21 cellular contexts compared by ENCODE assay signal in the genomic region with DNA sequence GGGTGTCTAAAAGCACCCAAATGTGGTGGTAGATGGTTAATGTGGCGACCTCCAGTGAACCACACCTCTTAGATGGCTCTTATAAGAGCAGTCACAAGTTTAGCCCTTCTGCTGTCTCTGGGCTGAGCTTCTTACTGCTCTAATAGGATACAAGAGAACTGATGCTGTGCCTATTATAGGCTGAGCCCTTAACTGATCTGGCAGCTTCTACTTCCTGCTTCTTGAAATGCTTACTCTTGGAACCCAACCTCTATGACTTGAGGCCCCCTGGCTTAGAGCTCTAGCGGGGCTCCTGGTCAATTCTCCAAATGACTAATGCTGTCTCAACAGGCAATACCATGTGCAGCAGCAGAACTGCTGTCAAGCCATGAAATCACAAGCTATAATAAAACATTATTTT. TPM values are rescaled to one million over a fixed set of nuclear protein-coding genes. Genes with fewer than 3 reads are reported as not detected.
DNase-seq lines count a peak whose midpoint lies in the region; ATAC-seq, FAIRE-seq and TF ChIP-seq lines count a peak whose summit lies in the region.
"Had no signal": no experiment of that assay in that cellular context is flagged by ENCODE, and none has a peak within 500 bp of the region (broad histone marks: within the 10 kb centered on the region; RNA-seq: fewer than 3 reads in every experiment).

No MANE protein-coding gene starts in this region.

- H3K4me3 ChIP-seq in Loucy (ENCODE audit: low read length, poor library complexity, severe bottlenecking): no peak overlapping the region
- H3K4me3 ChIP-seq in bronchial epithelial cell (ENCODE audit: low read depth, low read length): no peak overlapping the region
- H3K4me3 ChIP-seq: heart left ventricle, SK-N-MC, tibial nerve had no signal

- no peak overlapping the region for H3K9ac ChIP-seq in Loucy (ENCODE audit: low read depth, low read length, poor library complexity, severe bottlenecking)

- no peaks in the 10 kb centered on the region for H3K9me2 ChIP-seq in Loucy (replicated peaks; ENCODE audit: low read depth, low read length)

- H3K4me2 ChIP-seq in Loucy (ENCODE audit: low read depth, low read length, poor library complexity, severe bottlenecking): no peak overlapping the region

- H3K36me3 Mint-ChIP-seq in mesothelial cell of epicardium: no peaks in the 10 kb centered on the region

- peak; percentile 34 for DNase-seq in CMK (ENCODE audit: low read depth)
- DNase-seq in bronchial epithelial cell (ENCODE audit: low read depth): peak; percentile 7
- no peak for DNase-seq in putamen (ENCODE audit: low spot score)
- DNase-seq in NCI-H2107 treated with DMSO at 0.1 percent for 48 hours (lab: John Stamatoyannopoulos, UW; ENCODE audit: unreplicated experiment): no peak
- DNase-seq in mesothelial cell of epicardium (ENCODE audit: low spot score in 2 of 2, unreplicated experiment in 2 of 2): no peak
- no peak for DNase-seq in Right ventricle myocardium superior
- DNase-seq: activated CD8-positive, alpha-beta memory T cell treated with anti-CD3 and anti-CD28 coated beads for 24 hours; amygdala; heart left ventricle; midbrain; NCI-H1105 treated with DMSO at 0.1 percent for 48 hours; occipital lobe; stimulated activated CD4-positive, alpha-beta T cell treated with anti-CD3 and anti-CD28 coated beads, Interleukin-4, amount 100 ng/mL, for 24 hours had no signal

- FAIRE-seq in bronchial epithelial cell (lab: Jason Lieb, UNC): no peak
- FAIRE-seq: D721Med, keratinocyte had no signal

- H3K36me3 ChIP-seq in Loucy (ENCODE audit: insufficient read depth, low read length) (no peaks in the 10 kb centered on the region), bronchial epithelial cell (ENCODE audit: control insufficient read depth, insufficient read depth, low read length) (no peaks in the 10 kb centered on the region)
- H3K36me3 ChIP-seq: heart left ventricle, tibial nerve had no signal

- no peak for TF ChIP-seq CTCF in Loucy (conservative IDR thresholded peaks at IDR 0.05; ENCODE audit: low read length)
- no peak for TF ChIP-seq CTCF in bronchial epithelial cell (IDR thresholded peaks at IDR 0.05; ENCODE audit: insufficient read depth, low read length, severe bottlenecking)
- no peak for TF ChIP-seq CTCF in mesothelial cell of epicardium (IDR thresholded peaks at IDR 0.05; ENCODE audit: unreplicated experiment)

- H3K4me3 Mint-ChIP-seq in mesothelial cell of epicardium: no peak overlapping the region
- H3K4me3 Mint-ChIP-seq: dendritic cell treated with granulocyte-macrophage colony-stimulating factor and Interleukin-4, amounts not matched to agents 40 ng/mL and 50 ng/mL, for 4 days had no signal

- H3K9me3 ChIP-seq in Loucy (ENCODE audit: insufficient read depth, low read depth, low read length): no peaks in the 10 kb centered on the region
- H3K9me3 ChIP-seq: heart left ventricle, tibial nerve had no signal

- H3K4me1 ChIP-seq in Loucy (ENCODE audit: insufficient read depth, low read length, poor library complexity, severe bottlenecking): no peaks in the 10 kb centered on the region
- H3K4me1 ChIP-seq: tibial nerve had no signal

- H3K9me3 Mint-ChIP-seq in mesothelial cell of epicardium: no peaks in the 10 kb centered on the region
- H3K9me3 Mint-ChIP-seq: activated T-helper 2 cell treated with anti-CD3 and anti-CD28 coated beads, Interferon-gamma antibody, Interleukin-2, Interleukin-4, amounts not matched to agents 10 μg/mL and 5 μg/mL and 100 μg/mL, durations not matched to agents 14 hours and 24 hours and 36 hours; dendritic cell treated with granulocyte-macrophage colony-stimulating factor and Interleukin-4, amounts not matched to agents 40 ng/mL and 50 ng/mL, for 4 days had no signal

- H3F3A ChIP-seq in Loucy (ENCODE audit: low read depth): no peaks in the 10 kb centered on the region

- no peak overlapping the region for H3K27ac Mint-ChIP-seq in mesothelial cell of epicardium
- H3K27ac Mint-ChIP-seq: activated T-helper 2 cell treated with anti-CD3 and anti-CD28 coated beads, Interferon-gamma antibody, Interleukin-2, Interleukin-4, amounts not matched to agents 10 μg/mL and 5 μg/mL and 100 μg/mL, durations not matched to agents 14 hours and 24 hours and 36 hours; dendritic cell treated with granulocyte-macrophage colony-stimulating factor and Interleukin-4, amounts not matched to agents 40 ng/mL and 50 ng/mL, for 4 days had no signal

- intact Hi-C loops in Right ventricle myocardium superior (cut with DNase I): no loop called here

- H3K27me3 Mint-ChIP-seq in mesothelial cell of epicardium (ENCODE audit: low read depth): no peaks in the 10 kb centered on the region

- H3K27me3 ChIP-seq in Loucy (ENCODE audit: insufficient read depth, low read length, poor library complexity, severe bottlenecking): no peaks in the 10 kb centered on the region
- no peaks in the 10 kb centered on the region for H3K27me3 ChIP-seq in bronchial epithelial cell (ENCODE audit: control insufficient read depth, insufficient read depth, low read length)
- H3K27me3 ChIP-seq: tibial nerve had no signal

- H3K79me2 ChIP-seq in Loucy (ENCODE audit: insufficient read depth, low read length): no peaks in the 10 kb centered on the region

- ATAC-seq in GM21526 (IDR thresholded peaks at IDR 0.05; ENCODE audit: low FRiP score, unreplicated experiment): peak; percentile 55
- no peak for ATAC-seq in Right ventricle myocardium superior (ENCODE audit: poor library complexity)

- peak overlapping the region; percentile 35; the same call in 1 of the 2 replicates for H2AFZ ChIP-seq in Loucy (ENCODE audit: low read length)

- no peaks in the 10 kb centered on the region for H4K20me1 ChIP-seq in Loucy (ENCODE audit: insufficient read depth, low read length, poor library complexity, severe bottlenecking)

- H3K4me1 Mint-ChIP-seq in mesothelial cell of epicardium: no peaks in the 10 kb centered on the region

RNA-seq across cellular contexts. Expression of a gene that starts 35.0 kb away (rescaled TPM):
- total RNA-seq in bronchial epithelial cell (30.8 and 38.5 TPM in 2 replicates), mesothelial cell of epicardium (36.4 to 36.8 TPM (median 36.8 TPM) in 3 replicates), Right ventricle myocardium superior (19.5 TPM)

Comparison
In these comparisons a context has a peak if more than half of its experiments do, and no peak if none do; other contexts are left out.
1. DNase-seq: peak in CMK (single experiment) and bronchial epithelial cell (single experiment); none in putamen (single experiment), NCI-H2107 treated with DMSO at 0.1 percent for 48 hours (single experiment), mesothelial cell of epicardium (0 of 2) and Right ventricle myocardium superior (single experiment).